20 cellular contexts compared by ENCODE assay signal in genomic region chr2:443211-443610, GRCh38.
"Had no signal": no experiment of that assay in that cellular context is flagged by ENCODE, and none has a peak within 500 bp of the region (broad histone marks: within the 10 kb centered on the region; RNA-seq: fewer than 3 reads in every experiment).

No MANE protein-coding gene starts in this region.

- H3K27me3 Mint-ChIP-seq: activated T-cell treated with anti-CD3 and anti-CD28 coated beads, Interleukin-2, amount 50 U/mL, for 24 hours had no signal

- H3K27ac ChIP-seq: ascending aorta, coronary artery, left ventricle myocardium inferior, parathyroid adenoma, right lobe of liver, stomach, upper lobe of right lung had no signal

- ATAC-seq: activated CD8-positive, alpha-beta T cell treated with anti-CD3 and anti-CD28 coated beads, Interleukin-2, amount 10 ng/mL, durations not matched to agents 7 days and 5 days; right lobe of liver; upper lobe of right lung had no signal

- H3K9ac ChIP-seq: parathyroid adenoma had no signal

- H3K27ac Mint-ChIP-seq: activated CD8-positive, alpha-beta T cell treated with anti-CD3 and anti-CD28 coated beads, Interleukin-2, amount 10 ng/mL, durations not matched to agents 7 days and 5 days; activated naive CD4-positive, alpha-beta T cell treated with anti-CD3 and anti-CD28 coated beads for 36 hours; activated T-cell treated with anti-CD3 and anti-CD28 coated beads, Interleukin-2, amount 50 U/mL, for 24 hours; activated T-helper 2 cell treated with anti-CD3 and anti-CD28 coated beads, Interferon-gamma antibody, Interleukin-2, Interleukin-4, amounts not matched to agents 10 μg/mL and 5 μg/mL and 100 μg/mL, durations not matched to agents 14 hours and 24 hours and 36 hours; T-helper 2 cell treated with Interferon-gamma antibody and Interleukin-4, amounts not matched to agents 5 μg/mL and 100 μg/mL, for 36 hours had no signal

- H3K4me3 ChIP-seq: ascending aorta, coronary artery, left ventricle myocardium inferior, right lobe of liver, stomach, upper lobe of right lung had no signal

- DNase-seq: activated CD4-positive, alpha-beta T cell treated with anti-CD3 and anti-CD28 coated beads for 48 hours; activated CD4-positive, CD25-positive, alpha-beta regulatory T cell; activated CD8-positive, alpha-beta T cell treated with anti-CD3 and anti-CD28 coated beads, Interleukin-2, amount 10 ng/mL, durations not matched to agents 7 days and 5 days; activated naive CD4-positive, alpha-beta T cell treated with anti-CD3 and anti-CD28 coated beads for 36 hours; activated T-cell treated with anti-CD3 and anti-CD28 coated beads, Interleukin-2, amount 50 U/mL, for 24 hours; erythroblast; kidney; left ventricle myocardium inferior; mammary epithelial cell; right lobe of liver; small intestine; stimulated activated CD4-positive, alpha-beta T cell treated with anti-CD3 and anti-CD28 coated beads, Interleukin-15, amount 100 ng/mL, for 24 hours; stimulated activated CD4-positive, alpha-beta T cell treated with anti-CD3 and anti-CD28 coated beads, Interleukin-2, amount 100 ng/mL, for 48 hours; stomach; upper lobe of right lung had no signal

- H3K27me3 ChIP-seq: ascending aorta, right lobe of liver had no signal

- H3K4me3 Mint-ChIP-seq: activated CD8-positive, alpha-beta T cell treated with anti-CD3 and anti-CD28 coated beads, Interleukin-2, amount 10 ng/mL, durations not matched to agents 7 days and 5 days; activated naive CD4-positive, alpha-beta T cell treated with anti-CD3 and anti-CD28 coated beads for 36 hours; activated T-cell treated with anti-CD3 and anti-CD28 coated beads, Interleukin-2, amount 50 U/mL, for 24 hours; T-helper 2 cell treated with Interferon-gamma antibody and Interleukin-4, amounts not matched to agents 5 μg/mL and 100 μg/mL, for 36 hours had no signal

- H3K4me1 ChIP-seq: ascending aorta, left ventricle myocardium inferior, parathyroid adenoma, right lobe of liver had no signal

- H3K9me3 Mint-ChIP-seq: activated naive CD4-positive, alpha-beta T cell treated with anti-CD3 and anti-CD28 coated beads for 36 hours; activated T-cell treated with anti-CD3 and anti-CD28 coated beads, Interleukin-2, amount 50 U/mL, for 24 hours; activated T-helper 2 cell treated with anti-CD3 and anti-CD28 coated beads, Interferon-gamma antibody, Interleukin-2, Interleukin-4, amounts not matched to agents 10 μg/mL and 5 μg/mL and 100 μg/mL, durations not matched to agents 14 hours and 24 hours and 36 hours; T-helper 2 cell treated with Interferon-gamma antibody and Interleukin-4, amounts not matched to agents 5 μg/mL and 100 μg/mL, for 36 hours had no signal

- H3K36me3 ChIP-seq: ascending aorta, left ventricle myocardium inferior, right lobe of liver, stomach, upper lobe of right lung had no signal

- H3K9me3 ChIP-seq: ascending aorta, left ventricle myocardium inferior, right lobe of liver, stomach, upper lobe of right lung had no signal

- H3K79me2 ChIP-seq: parathyroid adenoma had no signal

- H2AFZ ChIP-seq: parathyroid adenoma had no signal
